ENCODE assay signal across 20 cellular contexts in the genomic region with DNA sequence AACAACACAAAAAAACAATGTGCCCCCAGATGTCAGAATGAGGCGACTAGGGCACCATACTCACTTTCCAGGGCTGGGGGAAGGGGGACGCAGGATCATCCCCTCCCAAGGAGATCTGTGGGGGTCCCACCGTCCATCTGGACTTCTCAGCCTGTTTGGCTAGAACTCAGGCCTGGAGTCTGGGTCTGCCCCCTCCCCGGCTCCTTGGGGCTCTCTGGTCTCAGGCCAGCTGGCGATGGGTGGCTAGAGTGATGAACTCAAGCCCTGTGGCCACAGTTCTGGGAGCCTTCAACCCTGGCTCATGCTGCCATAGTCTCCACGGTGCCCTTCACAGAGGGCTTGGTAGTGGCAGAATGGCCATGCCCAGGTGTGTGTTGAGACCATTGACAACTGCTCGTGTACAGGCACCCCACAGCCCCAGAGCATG. TPM values are rescaled to one million over a fixed set of nuclear protein-coding genes. Genes with fewer than 3 reads are reported as not detected.
DNase-seq lines count a peak whose midpoint lies in the region; ATAC-seq, FAIRE-seq and TF ChIP-seq lines count a peak whose summit lies in the region.
"Had no signal": no experiment of that assay in that cellular context is flagged by ENCODE, and none has a peak within 500 bp of the region (broad histone marks: within the 10 kb centered on the region; RNA-seq: fewer than 3 reads in every experiment).

No MANE protein-coding gene starts in this region.

- CTCF ChIA-PET in K562 (lab: Yijun Ruan, JAX; ENCODE audit: low intra/inter-chr PET ratio), result no interaction called here

- no peak overlapping the region for H2BK12ac ChIP-seq in mesenchymal stem cell (ENCODE audit: low read length in 2 of 2)

- WGBS in K562 (ENCODE audit: insufficient coverage, low coverage, missing lambda C conversion rate), result 10% methylated on average over 7 of the region's 7 CpGs
- 80% methylated on average over 7 of the region's 7 CpGs for WGBS in mesenchymal stem cell

- TF ChIP-seq POLR2A in K562 (conservative IDR thresholded peaks at IDR 0.05) (no peak), gastrocnemius medialis (IDR thresholded peaks at IDR 0.05) (no peak)

- TF ChIP-seq CTCF in K562 (IDR thresholded peaks at IDR 0.05 in 2 of 3, conservative IDR thresholded peaks at IDR 0.05 in 1 of 3; ENCODE audit: insufficient read depth in 2 of 3, low read depth in 1 of 3, low read length in 3 of 3) (no peak), right atrium auricular region (IDR thresholded peaks at IDR 0.05) (no peak), gastrocnemius medialis (IDR thresholded peaks at IDR 0.05 in 4 of 5, conservative IDR thresholded peaks at IDR 0.05 in 1 of 5) (no peak), MM.1S (IDR thresholded peaks at IDR 0.05; ENCODE audit: low read length) (no peak)

- no peaks in the 10 kb centered on the region for H3K36me3 ChIP-seq in K562 (ENCODE audit: control insufficient read depth, insufficient read depth, low read length)
- H3K36me3 ChIP-seq in right atrium auricular region, result peaks cover 1% of the 10 kb centered on the region
- H3K36me3 ChIP-seq in gastrocnemius medialis, result no peaks in the 10 kb centered on the region
- H3K36me3 ChIP-seq in MM.1S (replicated peaks; ENCODE audit: insufficient read depth, low read length), result no peaks in the 10 kb centered on the region
- H3K36me3 ChIP-seq in mesenchymal stem cell (ENCODE audit: control insufficient read depth in 1 of 2, insufficient read depth in 2 of 2, low read depth in 1 of 2, low read length in 2 of 2), result peaks cover under 1 to 31% of the 10 kb centered on the region in 2 experiments
- H3K36me3 ChIP-seq: BE2C, suprapubic skin had no signal

- no peak overlapping the region for H3K4ac ChIP-seq in mesenchymal stem cell (ENCODE audit: low read depth in 1 of 2, low read length in 2 of 2)

- peak; percentile 8 for DNase-seq in GM03348 (ENCODE audit: low spot score)
- DNase-seq in K562 (ENCODE audit: extremely low read depth in 1 of 4, low spot score in 3 of 4), result no peak
- DNase-seq in right atrium auricular region (ENCODE audit: low spot score), result peak; percentile 56
- peak in 1 of 2 donors; percentile 34 for DNase-seq in gastrocnemius medialis
- no peak for DNase-seq in MM.1S
- no peak for DNase-seq in mesenchymal stem cell
- DNase-seq: activated CD4-positive, alpha-beta T cell treated with anti-CD3 and anti-CD28 coated beads for 1 hour; activated T-cell treated with anti-CD3 and anti-CD28 coated beads for 4 hours; effector memory CD4-positive, alpha-beta T cell; GF-D8; GOT3; PC-3; stimulated activated CD4-positive, alpha-beta T cell treated with anti-CD3 and anti-CD28 coated beads, Interleukin-2, amount 100 ng/mL, for 24 hours; T1000 had no signal

- intact Hi-C loops in K562 (cut with micrococcal nuclease), result no loop called here
- intact Hi-C loops in gastrocnemius medialis (cut with DNase I; ENCODE audit: low total_unique reads), result no loop called here

- H4K20me1 ChIP-seq in K562 (replicated peaks; ENCODE audit: control insufficient read depth, insufficient read depth, low read length) (0 out of 2 replicates have a peak, but pooled peaks cover 11% of the 10 kb centered on the region), MM.1S (ENCODE audit: insufficient read depth, low read length) (no peaks in the 10 kb centered on the region)

- BruUV-seq in K562 (replicated peaks; lab: Mats Ljungman, UMichigan), result no TSS peak

- H3K9me1 ChIP-seq in K562 (ENCODE audit: control insufficient read depth, insufficient read depth, low read length), result no peaks in the 10 kb centered on the region

- no peak for TF ChIP-seq RAD21 in K562 (CRISPR knock-in tag; conservative IDR thresholded peaks at IDR 0.05 in 1 of 2, IDR thresholded peaks at IDR 0.05 in 1 of 2)

- H3K4me3 ChIP-seq in K562 (no peak overlapping the region), right atrium auricular region (no peak overlapping the region), gastrocnemius medialis (no peak overlapping the region), MM.1S (ENCODE audit: low read length) (no peak overlapping the region), mesenchymal stem cell (ENCODE audit: insufficient read depth in 1 of 2, low read depth in 1 of 2, low read length in 2 of 2) (no peak overlapping the region)
- H3K4me3 ChIP-seq: suprapubic skin had no signal

- H2BK5ac ChIP-seq in mesenchymal stem cell (ENCODE audit: low read depth, low read length, poor library complexity, severe bottlenecking), result no peak overlapping the region

- no peak overlapping the region for H3K18ac ChIP-seq in mesenchymal stem cell (ENCODE audit: low read depth in 1 of 2, low read length in 2 of 2)

- H3K9me3 ChIP-seq in K562 (replicated peaks; ENCODE audit: control insufficient read depth, insufficient read depth, low read depth, low read length), result no peaks in the 10 kb centered on the region
- no peaks in the 10 kb centered on the region for H3K9me3 ChIP-seq in right atrium auricular region
- H3K9me3 ChIP-seq in gastrocnemius medialis, result no peaks in the 10 kb centered on the region
- H3K9me3 ChIP-seq in MM.1S (replicated peaks; ENCODE audit: insufficient read depth, low read length), result no peaks in the 10 kb centered on the region
- H3K9me3 ChIP-seq in mesenchymal stem cell (ENCODE audit: control insufficient read depth, low read length), result peaks cover 9% of the 10 kb centered on the region
- H3K9me3 ChIP-seq: BE2C, suprapubic skin had no signal

- in situ Hi-C loops in K562 (cut with MboI), result no loop called here
- in situ Hi-C loops in gastrocnemius medialis (cut with MboI; ENCODE audit: low sequenced_read_pairs in 4 of 4), result no loop called here

- H2BK15ac ChIP-seq in mesenchymal stem cell (ENCODE audit: low read depth, poor library complexity, severe bottlenecking), result no peak overlapping the region

- H3K79me2 ChIP-seq in K562 (ENCODE audit: control insufficient read depth, insufficient read depth, low read length), result no peaks in the 10 kb centered on the region
- no peaks in the 10 kb centered on the region for H3K79me2 ChIP-seq in MM.1S (ENCODE audit: low read length)

- H3K9ac ChIP-seq in K562 (ENCODE audit: insufficient read depth in 1 of 2, low read depth in 2 of 2, low read length in 2 of 2), result peak overlapping the region in 1 of 2 experiments; percentile 40; a peak in 1 of 4 replicates
- H3K9ac ChIP-seq in MM.1S (ENCODE audit: low read length), result no peak overlapping the region
- H3K9ac ChIP-seq in mesenchymal stem cell (ENCODE audit: low read length), result no peak overlapping the region

- H3F3A ChIP-seq in MM.1S (ENCODE audit: insufficient read depth, low read length), result no peaks in the 10 kb centered on the region

- no peak overlapping the region for H4K8ac ChIP-seq in mesenchymal stem cell (ENCODE audit: low read length)

- H2AFZ ChIP-seq in K562 (ENCODE audit: low read depth, low read length) (no peak overlapping the region), MM.1S (ENCODE audit: low read length) (no peak overlapping the region), mesenchymal stem cell (ENCODE audit: low read depth, low read length) (no peak overlapping the region)

- H3K79me1 ChIP-seq in mesenchymal stem cell (replicated peaks; ENCODE audit: low read length, poor library complexity, severe bottlenecking), result no peaks in the 10 kb centered on the region

- no peak overlapping the region for H4K91ac ChIP-seq in mesenchymal stem cell (ENCODE audit: low read length)

- H3K4me2 ChIP-seq in K562 (ENCODE audit: insufficient read depth, low read length) (no peak overlapping the region), MM.1S (ENCODE audit: low read depth, low read length) (no peak overlapping the region), mesenchymal stem cell (ENCODE audit: low read length, poor library complexity, severe bottlenecking) (no peak overlapping the region)

- no peak overlapping the region for H2AK5ac ChIP-seq in mesenchymal stem cell (ENCODE audit: low read length, severe bottlenecking)

- H3K14ac ChIP-seq in mesenchymal stem cell (ENCODE audit: low read length in 2 of 2), result peak overlapping the region in 1 of 2 experiments; percentile 37

- no peak for FAIRE-seq in K562 (lab: Jason Lieb, UNC)
- FAIRE-seq: GM12892, islet of Langerhans had no signal

- no peak for TF ChIP-seq EP300 in K562 (IDR thresholded peaks at IDR 0.05; ENCODE audit: low read length)

- H3K27ac ChIP-seq in K562 (ENCODE audit: extremely low read depth, low read depth, low read length) (no peak overlapping the region), right atrium auricular region (peak overlapping the region; percentile 82), gastrocnemius medialis (peak overlapping the region; percentile 74 to 83 (median 81)), MM.1S (ENCODE audit: low read length) (no peak overlapping the region), mesenchymal stem cell (ENCODE audit: low read length, poor library complexity, severe bottlenecking) (no peak overlapping the region)
- H3K27ac ChIP-seq: suprapubic skin had no signal

- H3K4me1 ChIP-seq in K562 (replicated peaks in 1 of 2; ENCODE audit: control insufficient read depth in 2 of 2, insufficient read depth in 2 of 2, low read length in 2 of 2) (peaks cover 4 to 10% of the 10 kb centered on the region in 2 experiments; a peak in 4 of 5 replicates), right atrium auricular region (peaks cover 0 to 29% of the 10 kb centered on the region in 2 donors), gastrocnemius medialis (peaks cover 28 to 36% of the 10 kb centered on the region in 2 donors), MM.1S (ENCODE audit: low read length) (no peaks in the 10 kb centered on the region), mesenchymal stem cell (ENCODE audit: control insufficient read depth, insufficient read depth, low read depth, low read length) (peaks cover 5% of the 10 kb centered on the region)

- H2BK120ac ChIP-seq in mesenchymal stem cell (ENCODE audit: low read depth, low read length), result no peak overlapping the region

- ATAC-seq in K562 (no peak), gastrocnemius medialis (no peak), GM18867 (IDR thresholded peaks at IDR 0.05; ENCODE audit: unreplicated experiment) (no peak)
- ATAC-seq: PC-3 had no signal

- peaks cover 7 to 24% of the 10 kb centered on the region in 2 experiments; a peak in 3 of 5 replicates for H3K27me3 ChIP-seq in K562 (ENCODE audit: control insufficient read depth in 2 of 2, insufficient read depth in 2 of 2, low read length in 2 of 2)
- H3K27me3 ChIP-seq in right atrium auricular region, result no peaks in the 10 kb centered on the region
- no peaks in the 10 kb centered on the region for H3K27me3 ChIP-seq in gastrocnemius medialis
- H3K27me3 ChIP-seq in MM.1S (replicated peaks; ENCODE audit: insufficient read depth, low read length), result no peaks in the 10 kb centered on the region
- H3K27me3 ChIP-seq in mesenchymal stem cell (ENCODE audit: control insufficient read depth in 1 of 2, insufficient read depth in 1 of 2, low read length in 2 of 2), result peaks cover 9 to 20% of the 10 kb centered on the region in 2 experiments
- H3K27me3 ChIP-seq: BE2C, suprapubic skin had no signal

- H3K9me2 ChIP-seq in MM.1S (replicated peaks; ENCODE audit: insufficient read depth, low read length), result no peaks in the 10 kb centered on the region

- POLR2A ChIA-PET in K562 (lab: Yijun Ruan, JAX), result interaction anchor here (1.1 kb wide), 1 partner anchor 28 kb away, joined by 4 read pairs; no protein-coding TSS in a partner anchor

- no peak overlapping the region for H3K23ac ChIP-seq in mesenchymal stem cell (ENCODE audit: low read length in 2 of 2)

RNA-seq across cellular contexts. Expression of a gene that starts 13.6 kb away (rescaled TPM):
- 2.9 and 11.3 TPM in 2 replicates for total RNA-seq in K562 (2011; cell fraction: chromatin; rRNA removed; ENCODE audit: low replicate concordance)
- 7.5 and 7.8 TPM in 2 replicates for total RNA-seq in K562 (2011; cell fraction: nucleolus; rRNA removed)
- 5.3 and 5.7 TPM in 2 replicates for total RNA-seq in K562 (2011; cell fraction: nucleoplasm; rRNA removed)
- total RNA-seq in K562 (2014; rRNA removed), result 3.4 and 5.0 TPM in 2 replicates
- 0.45 and 0.58 TPM in 2 replicates for total RNA-seq in K562 (2014; rRNA removed; fragmentation: Illumina TruSeq; extraction: Trizol)
- total RNA-seq in K562 (2015; rRNA removed; fragmentation: Illumina TruSeq; extraction: Trizol), result 1.8 and 1.9 TPM in 2 replicates
- 2.9 and 4.6 TPM in 2 replicates for total RNA-seq in K562 (2021)
- polyA plus RNA-seq in K562 (2011; rRNA removed), result 1.7 and 2.2 TPM in 2 replicates
- 1.8 and 3.3 TPM in 2 replicates for polyA plus RNA-seq in K562 (2011; cell fraction: cytosol; rRNA removed)
- 4.4 and 8.8 TPM in 2 replicates for polyA plus RNA-seq in K562 (2011; cell fraction: nucleus; rRNA removed)
- 1.8 and 2.8 TPM in 2 replicates for polyA plus RNA-seq in K562 (2012)
- polyA plus RNA-seq in K562 (2014; fragmentation: Illumina TruSeq; extraction: Trizol), result 1.6 and 2.3 TPM in 2 replicates
- under 1 TPM in 1 of 2 experiments, not detected in 1; 0.11 TPM for polyA plus RNA-seq in K562 (2014; fragmentation: Nextera tagmentation; extraction: Ambion mirVana)
- polyA plus RNA-seq in K562 (2014; rRNA removed), result 2.7 and 2.9 TPM in 2 replicates
- polyA minus RNA-seq in K562 (2011; rRNA and poly(A)+ RNA removed), result 1.8 and 2.8 TPM in 2 replicates
- 2.0 and 2.1 TPM in 2 replicates for polyA minus RNA-seq in K562 (2011; cell fraction: cytosol; rRNA and poly(A)+ RNA removed)
- polyA minus RNA-seq in K562 (2011; cell fraction: nucleus; rRNA and poly(A)+ RNA removed), result 5.9 and 7.1 TPM in 2 replicates
- 100 to 1,000 TPM in 1 of 2 donors, 10 to 100 TPM in 1; 92.4 to 129 TPM for total RNA-seq in right atrium auricular region
- 100 to 1,000 TPM; 141 to 256 (median 167) TPM for total RNA-seq in gastrocnemius medialis
- polyA plus RNA-seq in mesenchymal stem cell (2013, experiment 1 of 2), result 10.8 TPM
- polyA plus RNA-seq in mesenchymal stem cell (2013, experiment 2 of 2), result 9.7 TPM

RNA-seq across cellular contexts. Expression of a gene that starts 18.2 kb away (rescaled TPM):
- not detected in 2 replicates for total RNA-seq in K562 (2011; cell fraction: chromatin; rRNA removed; ENCODE audit: low replicate concordance)
- not detected in 2 replicates for total RNA-seq in K562 (2011; cell fraction: nucleolus; rRNA removed)
- total RNA-seq in K562 (2011; cell fraction: nucleoplasm; rRNA removed), result not detected in 2 replicates
- total RNA-seq in K562 (2014; rRNA removed), result not detected in 2 replicates
- total RNA-seq in K562 (2014; rRNA removed; fragmentation: Illumina TruSeq; extraction: Trizol), result not detected in 2 replicates
- total RNA-seq in K562 (2015; rRNA removed; fragmentation: Illumina TruSeq; extraction: Trizol), result not detected in 2 replicates
- total RNA-seq in K562 (2021), result not detected in 2 replicates
- polyA plus RNA-seq in K562 (2011; rRNA removed), result not detected in 2 replicates
- not detected in 2 replicates for polyA plus RNA-seq in K562 (2011; cell fraction: cytosol; rRNA removed)
- not detected in 2 replicates for polyA plus RNA-seq in K562 (2011; cell fraction: nucleus; rRNA removed)
- polyA plus RNA-seq in K562 (2012), result not detected in 2 replicates
- polyA plus RNA-seq in K562 (2014; fragmentation: Illumina TruSeq; extraction: Trizol), result not detected in 2 replicates
- polyA plus RNA-seq in K562 (2014; fragmentation: Nextera tagmentation; extraction: Ambion mirVana), result not detected
- not detected in 2 replicates for polyA plus RNA-seq in K562 (2014; rRNA removed)
- not detected in 2 replicates for polyA minus RNA-seq in K562 (2011; rRNA and poly(A)+ RNA removed)
- not detected in 2 replicates for polyA minus RNA-seq in K562 (2011; cell fraction: cytosol; rRNA and poly(A)+ RNA removed)
- not detected in 2 replicates for polyA minus RNA-seq in K562 (2011; cell fraction: nucleus; rRNA and poly(A)+ RNA removed)
- under 1 TPM; 0.15 to 0.63 TPM for total RNA-seq in right atrium auricular region
- total RNA-seq in gastrocnemius medialis, result 100 to 1,000 TPM; 197 to 682 (median 397) TPM
- not detected for polyA plus RNA-seq in mesenchymal stem cell (2013, experiment 1 of 2)
- polyA plus RNA-seq in mesenchymal stem cell (2013, experiment 2 of 2), result not detected
- total RNA-seq: PC-3, SK-MEL-5, suprapubic skin had no signal

RNA-seq across cellular contexts. Expression of a gene that starts 35.5 kb away (rescaled TPM):
- total RNA-seq in K562 (2011; cell fraction: chromatin; rRNA removed; ENCODE audit: low replicate concordance), result not detected in 2 replicates
- not detected in 2 replicates for total RNA-seq in K562 (2011; cell fraction: nucleolus; rRNA removed)
- not detected in 2 replicates for total RNA-seq in K562 (2011; cell fraction: nucleoplasm; rRNA removed)
- total RNA-seq in K562 (2014; rRNA removed), result not detected in 2 replicates
- total RNA-seq in K562 (2014; rRNA removed; fragmentation: Illumina TruSeq; extraction: Trizol), result not detected in 2 replicates
- not detected in 2 replicates for total RNA-seq in K562 (2015; rRNA removed; fragmentation: Illumina TruSeq; extraction: Trizol)
- not detected in 2 replicates for total RNA-seq in K562 (2021)
- polyA plus RNA-seq in K562 (2011; rRNA removed), result not detected in 2 replicates
- not detected in 2 replicates for polyA plus RNA-seq in K562 (2011; cell fraction: cytosol; rRNA removed)
- not detected in 2 replicates for polyA plus RNA-seq in K562 (2011; cell fraction: nucleus; rRNA removed)
- not detected in 2 replicates for polyA plus RNA-seq in K562 (2012)
- not detected in 2 replicates for polyA plus RNA-seq in K562 (2014; fragmentation: Illumina TruSeq; extraction: Trizol)
- not detected for polyA plus RNA-seq in K562 (2014; fragmentation: Nextera tagmentation; extraction: Ambion mirVana)
- not detected in 2 replicates for polyA plus RNA-seq in K562 (2014; rRNA removed)
- polyA minus RNA-seq in K562 (2011; rRNA and poly(A)+ RNA removed), result not detected in 2 replicates
- polyA minus RNA-seq in K562 (2011; cell fraction: cytosol; rRNA and poly(A)+ RNA removed), result not detected in 2 replicates
- polyA minus RNA-seq in K562 (2011; cell fraction: nucleus; rRNA and poly(A)+ RNA removed), result not detected in 2 replicates
- total RNA-seq in right atrium auricular region, result 100 to 1,000 TPM; 444 to 908 TPM
- 100 to 1,000 TPM in 2 of 4 donors, 10 to 100 TPM in 2; 78.0 to 309 (median 164) TPM for total RNA-seq in gastrocnemius medialis
- polyA plus RNA-seq in mesenchymal stem cell (2013, experiment 1 of 2), result not detected
- polyA plus RNA-seq in mesenchymal stem cell (2013, experiment 2 of 2), result not detected
- total RNA-seq: PC-3, SK-MEL-5 had no signal

Comparison
In these comparisons a context has a peak if more than half of its experiments do, and no peak if none do; other contexts are left out.
1. DNase-seq: peak in GM03348 (single experiment) and right atrium auricular region (single experiment); none in K562 (0 of 4), MM.1S (single experiment) and mesenchymal stem cell (single experiment).
2. H3K27ac ChIP-seq: peak in right atrium auricular region (2 of 2) and gastrocnemius medialis (4 of 4); none in K562 (single experiment), MM.1S (single experiment) and mesenchymal stem cell (single experiment).
3. RNA of a gene that starts 13.6 kb away (total RNA-seq): 141 to 256 TPM in gastrocnemius medialis and 92.4 to 129 TPM in right atrium auricular region; 0.45 to 11.3 TPM in K562; every median in the first group is over 4 times any median in the second.
4. RNA of a gene that starts 18.2 kb away (total RNA-seq): 197 to 682 TPM in gastrocnemius medialis; 0.15 to 0.63 TPM in right atrium auricular region and not detected in K562; every median in the first group is over 100 times any median in the second.
5. RNA of a gene that starts 35.5 kb away (total RNA-seq): 444 to 908 TPM in right atrium auricular region and 78.0 to 309 TPM in gastrocnemius medialis; not detected in K562; every median in the first group is over 10 times any median in the second.